ENCODE assay signal across 26 cellular contexts in the genomic region with DNA sequence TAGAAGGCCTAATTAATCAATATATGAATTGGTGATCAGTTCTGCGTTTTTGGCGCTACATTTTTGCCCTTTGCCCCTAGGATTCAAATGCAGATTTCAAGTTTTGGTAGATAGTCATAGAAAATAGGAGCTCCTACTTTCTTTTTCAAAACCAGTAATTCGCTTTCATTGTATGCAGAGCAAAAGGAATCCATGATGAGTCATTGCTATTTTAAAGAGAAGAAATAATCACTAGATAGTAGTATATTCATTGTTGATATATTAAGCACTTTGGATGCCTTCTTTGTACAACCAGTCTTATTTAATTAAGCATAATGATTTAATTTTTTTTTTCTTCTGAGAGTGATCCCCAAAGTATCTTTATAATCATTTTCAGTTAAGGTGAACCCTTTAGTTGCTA. TPM values are rescaled to one million over a fixed set of nuclear protein-coding genes. Genes with fewer than 3 reads are reported as not detected.
DNase-seq lines count a peak whose midpoint lies in the region; ATAC-seq and TF ChIP-seq lines count a peak whose summit lies in the region.
"Had no signal": no experiment of that assay in that cellular context is flagged by ENCODE, and none has a peak within 500 bp of the region (broad histone marks: within the 10 kb centered on the region; RNA-seq: fewer than 3 reads in every experiment).

No MANE protein-coding gene starts in this region.

- H3K4me3 Mint-ChIP-seq in HFFc6 (peak overlapping the region; percentile 27; the same call in 1 of the 2 replicates), WTC11 (no peak overlapping the region)
- no peak overlapping the region for H3K4me3 Mint-ChIP-seq in activated T-cell treated with anti-CD3 and anti-CD28 coated beads, Interleukin-2, amount 50 U/mL, for 72 hours
- H3K4me3 Mint-ChIP-seq: CD4-positive, alpha-beta memory T cell; GM23338; H9; T-cell had no signal

- H3K4me1 Mint-ChIP-seq in HFFc6 (ENCODE audit: low read depth) (peaks cover 23% of the 10 kb centered on the region; the same call in 1 of the 2 replicates), WTC11 (peaks cover 2% of the 10 kb centered on the region)
- no peaks in the 10 kb centered on the region for H3K4me1 Mint-ChIP-seq in activated T-cell treated with anti-CD3 and anti-CD28 coated beads, Interleukin-2, amount 50 U/mL, for 72 hours (ENCODE audit: low read depth)
- H3K4me1 Mint-ChIP-seq: CD4-positive, alpha-beta memory T cell; T-cell had no signal

- H3K27me3 Mint-ChIP-seq in HFFc6 (ENCODE audit: insufficient read depth) (no peaks in the 10 kb centered on the region; the same call in 1 of the 2 replicates), WTC11 (ENCODE audit: low read depth) (no peaks in the 10 kb centered on the region)
- H3K27me3 Mint-ChIP-seq in activated T-cell treated with anti-CD3 and anti-CD28 coated beads, Interleukin-2, amount 50 U/mL, for 72 hours (ENCODE audit: low read depth) = peaks cover 2% of the 10 kb centered on the region

- no peak overlapping the region for H3K4me3 ChIP-seq in fibroblast of pulmonary artery (replicated peaks; ENCODE audit: low read depth, low read length)
- H3K4me3 ChIP-seq: GM23338, PC-9, SJCRH30 had no signal

- TF ChIP-seq CTCF in HFFc6 (IDR thresholded peaks at IDR 0.05) (no peak), WTC11 (IDR thresholded peaks at IDR 0.05) (no peak), fibroblast of pulmonary artery (IDR thresholded peaks at IDR 0.05; ENCODE audit: low read length, missing control alignments) (no peak)

- POLR2A ChIA-PET in WTC11 (lab: Charles Lee) = no interaction called here

- H3K36me3 Mint-ChIP-seq in HFFc6 (ENCODE audit: low read depth) (no peaks in the 10 kb centered on the region), WTC11 (no peaks in the 10 kb centered on the region)
- no peaks in the 10 kb centered on the region for H3K36me3 Mint-ChIP-seq in activated T-cell treated with anti-CD3 and anti-CD28 coated beads, Interleukin-2, amount 50 U/mL, for 72 hours (ENCODE audit: insufficient read depth in 2 of 2)
- H3K36me3 Mint-ChIP-seq: CD4-positive, alpha-beta memory T cell; T-cell had no signal

- ATAC-seq in WTC11 = no peak
- ATAC-seq in HG03097 (IDR thresholded peaks at IDR 0.05; ENCODE audit: low FRiP score, unreplicated experiment) = no peak
- ATAC-seq in activated T-cell treated with anti-CD3 and anti-CD28 coated beads, Interleukin-2, amount 50 U/mL, for 72 hours (replicated peaks in 1 of 2) = no peak
- ATAC-seq: GM23338, Right ventricle myocardium inferior, T-cell had no signal

- H3K9me3 Mint-ChIP-seq in HFFc6 (no peaks in the 10 kb centered on the region), WTC11 (no peaks in the 10 kb centered on the region)
- H3K9me3 Mint-ChIP-seq in activated T-cell treated with anti-CD3 and anti-CD28 coated beads, Interleukin-2, amount 50 U/mL, for 72 hours = no peaks in the 10 kb centered on the region
- H3K9me3 Mint-ChIP-seq: CD4-positive, alpha-beta memory T cell; GM23338; H9; T-cell had no signal

- DNase-seq in HFFc6 (no peak), WTC11 (ENCODE audit: low spot score) (no peak), fibroblast of pulmonary artery (ENCODE audit: low read depth) (peak; percentile 17), HuH-7.5 (ENCODE audit: low spot score) (no peak), activated T-cell treated with anti-CD3 and anti-CD28 coated beads for 4 hours (no peak)
- no peak for DNase-seq in activated T-cell treated with anti-CD3 and anti-CD28 coated beads, Interleukin-2, amount 50 U/mL, for 72 hours
- DNase-seq: C1 segment of cervical spinal cord; CD4-positive, alpha-beta memory T cell; COR-L47; DND-41; H9; Karpas-422; NCI-H1092 treated with DMSO at 0.1 percent for 48 hours; NCI-H1436; NCI-H187; NCI-H2081 treated with DMSO at 0.1 percent for 48 hours; NCI-H2171; NCI-H226; NCI-H524; NCI-H774; PC-9; SJCRH30; T-cell had no signal

- H3K27ac Mint-ChIP-seq in HFFc6 (no peak overlapping the region), WTC11 (0 out of 2 replicates have a peak overlapping the region, but pooled peaks have one; percentile 51)
- H3K27ac Mint-ChIP-seq in activated T-cell treated with anti-CD3 and anti-CD28 coated beads, Interleukin-2, amount 50 U/mL, for 72 hours = no peak overlapping the region
- H3K27ac Mint-ChIP-seq: CD4-positive, alpha-beta memory T cell; H9; T-cell had no signal

- CTCF ChIA-PET in WTC11 (lab: Charles Lee) = no interaction called here

TF ChIP-seq in WTC11, 78 proteins besides CTCF, POLR2A, EP300 and RAD21:
- TF ChIP-seq, protein P1, sequence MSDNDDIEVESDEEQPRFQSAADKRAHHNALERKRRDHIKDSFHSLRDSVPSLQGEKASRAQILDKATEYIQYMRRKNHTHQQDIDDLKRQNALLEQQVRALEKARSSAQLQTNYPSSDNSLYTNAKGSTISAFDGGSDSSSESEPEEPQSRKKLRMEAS (CRISPR knock-in tag; IDR thresholded peaks at IDR 0.05) = no peak
- TF ChIP-seq NFATC4 (CRISPR knock-in tag; IDR thresholded peaks at IDR 0.05) (no peak), FOXK1 (CRISPR knock-in tag; IDR thresholded peaks at IDR 0.05) (no peak), GRHL2 (CRISPR knock-in tag; IDR thresholded peaks at IDR 0.05; ENCODE audit: insufficient replicate concordance, severe bottlenecking) (no peak)
- TF ChIP-seq, protein P2, sequence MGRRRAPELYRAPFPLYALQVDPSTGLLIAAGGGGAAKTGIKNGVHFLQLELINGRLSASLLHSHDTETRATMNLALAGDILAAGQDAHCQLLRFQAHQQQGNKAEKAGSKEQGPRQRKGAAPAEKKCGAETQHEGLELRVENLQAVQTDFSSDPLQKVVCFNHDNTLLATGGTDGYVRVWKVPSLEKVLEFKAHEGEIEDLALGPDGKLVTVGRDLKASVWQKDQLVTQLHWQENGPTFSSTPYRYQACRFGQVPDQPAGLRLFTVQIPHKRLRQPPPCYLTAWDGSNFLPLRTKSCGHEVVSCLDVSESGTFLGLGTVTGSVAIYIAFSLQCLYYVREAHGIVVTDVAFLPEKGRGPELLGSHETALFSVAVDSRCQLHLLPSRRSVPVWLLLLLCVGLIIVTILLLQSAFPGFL (CRISPR knock-in tag; IDR thresholded peaks at IDR 0.05; ENCODE audit: borderline replicate concordance) = no peak

RNA-seq across cellular contexts. Expression of a gene that starts 50.3 kb away (rescaled TPM):
- 10 to 100 TPM; 12.4 to 15.8 (median 15.6) TPM for total RNA-seq in HFFc6 (2021; fragmentation: NEBNext Ultra II Directional; extraction: Animal tissue kit (Norgen Biotek cat#: 25700))
- 26.0 to 27.5 TPM (median 26.6 TPM) in 3 replicates for total RNA-seq in WTC11 (2021)
- 10 to 100 TPM; 35.8 to 39.0 TPM for total RNA-seq in activated T-cell treated with anti-CD3 and anti-CD28 coated beads, Interleukin-2, amount 50 U/mL, for 72 hours
